1 cellular context compared by ENCODE assay signal in genomic region chr18:22827741-22828140, GRCh38.
TF ChIP-seq lines count a peak whose summit lies in the region.

No MANE protein-coding gene starts in this region.

TF ChIP-seq in HCT116, 20 proteins besides CTCF, POLR2A, EP300 and RAD21:
- no peak for TF ChIP-seq ZFX (IDR thresholded peaks at IDR 0.05)
- no peak for TF ChIP-seq TCF7L2 (IDR thresholded peaks at IDR 0.05; ENCODE audit: borderline replicate concordance, extremely low read depth, insufficient read depth, insufficient read length)
- no peak for TF ChIP-seq EZH2 (IDR thresholded peaks at IDR 0.05)
- TF ChIP-seq ZNF274 (IDR thresholded peaks at IDR 0.05; ENCODE audit: low read depth, low read length), result no peak
- TF ChIP-seq FOSL1 (IDR thresholded peaks at IDR 0.05; ENCODE audit: low read depth), result no peak
- TF ChIP-seq EGR1 (IDR thresholded peaks at IDR 0.05; ENCODE audit: low read depth), result no peak
- no peak for TF ChIP-seq EZH2phosphoT487 (IDR thresholded peaks at IDR 0.05; ENCODE audit: borderline replicate concordance)
- no peak for TF ChIP-seq POLR2AphosphoS5 (IDR thresholded peaks at IDR 0.05; ENCODE audit: low read depth, low read length)
- no peak for TF ChIP-seq JUND (IDR thresholded peaks at IDR 0.05)
- no peak for TF ChIP-seq SP1 (IDR thresholded peaks at IDR 0.05; ENCODE audit: low read depth)
- no peak for TF ChIP-seq CEBPB (IDR thresholded peaks at IDR 0.05; ENCODE audit: low read depth)
- TF ChIP-seq SRF (IDR thresholded peaks at IDR 0.05; ENCODE audit: low read depth), result no peak
- TF ChIP-seq SIN3A (IDR thresholded peaks at IDR 0.05; ENCODE audit: low read depth), result no peak
- TF ChIP-seq MAX (IDR thresholded peaks at IDR 0.05), result no peak
